In the genomic region with DNA sequence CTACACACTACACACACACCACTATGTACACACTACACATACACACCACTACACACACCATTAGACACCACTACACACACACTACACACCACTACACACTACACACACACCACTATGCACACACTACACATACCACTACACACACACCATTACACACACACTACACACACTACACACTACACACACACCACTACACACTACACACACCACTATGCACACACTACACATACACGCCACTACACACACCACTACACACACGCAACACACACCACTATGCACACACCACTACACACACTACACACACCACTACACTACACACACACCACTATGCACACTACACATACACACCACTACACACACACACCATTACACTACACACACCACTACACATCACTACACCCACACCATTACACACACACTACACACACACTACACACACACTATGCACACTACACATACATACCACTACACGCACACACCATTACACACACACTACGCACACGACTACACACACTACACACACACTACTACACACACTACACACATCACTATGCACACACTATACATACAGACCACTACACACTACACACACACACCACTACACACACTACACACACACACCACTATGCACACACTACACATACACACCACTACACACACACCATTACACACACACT, we compare ENCODE assay signal across 1 cellular context.
A peak's percentile ranks its signal among the peaks of the same experiment; 100 is the strongest.
TF ChIP-seq lines count a peak whose summit lies in the region.

No MANE protein-coding gene starts in this region.

TF ChIP-seq in HEK293, 187 proteins besides CTCF, POLR2A, EP300 and RAD21 (continued from another document and continues in another):
- TF ChIP-seq, protein P1, sequence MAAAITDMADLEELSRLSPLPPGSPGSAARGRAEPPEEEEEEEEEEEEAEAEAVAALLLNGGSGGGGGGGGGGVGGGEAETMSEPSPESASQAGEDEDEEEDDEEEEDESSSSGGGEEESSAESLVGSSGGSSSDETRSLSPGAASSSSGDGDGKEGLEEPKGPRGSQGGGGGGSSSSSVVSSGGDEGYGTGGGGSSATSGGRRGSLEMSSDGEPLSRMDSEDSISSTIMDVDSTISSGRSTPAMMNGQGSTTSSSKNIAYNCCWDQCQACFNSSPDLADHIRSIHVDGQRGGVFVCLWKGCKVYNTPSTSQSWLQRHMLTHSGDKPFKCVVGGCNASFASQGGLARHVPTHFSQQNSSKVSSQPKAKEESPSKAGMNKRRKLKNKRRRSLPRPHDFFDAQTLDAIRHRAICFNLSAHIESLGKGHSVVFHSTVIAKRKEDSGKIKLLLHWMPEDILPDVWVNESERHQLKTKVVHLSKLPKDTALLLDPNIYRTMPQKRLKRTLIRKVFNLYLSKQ (tag by site-specific recombination; IDR thresholded peaks at IDR 0.05; ENCODE audit: borderline replicate concordance) = peak; percentile 1; the same call in 1 of the 2 replicates
- TF ChIP-seq ZNF571 (tag by site-specific recombination; IDR thresholded peaks at IDR 0.05) (0 out of 2 replicates have a peak, but pooled peaks have one; percentile 10), ZNF529 (tag by site-specific recombination; IDR thresholded peaks at IDR 0.05; ENCODE audit: insufficient replicate concordance) (no peak), ZNF354C (tag by site-specific recombination; IDR thresholded peaks at IDR 0.05; ENCODE audit: borderline replicate concordance, low read depth) (no peak), ZNF394 (tag by site-specific recombination; IDR thresholded peaks at IDR 0.05; ENCODE audit: borderline replicate concordance) (no peak), GLIS1 (tag by site-specific recombination; IDR thresholded peaks at IDR 0.05) (no peak), ZBTB7A (tag by site-specific recombination; IDR thresholded peaks at IDR 0.05; ENCODE audit: low read depth) (no peak), ZNF248 (tag by site-specific recombination; IDR thresholded peaks at IDR 0.05) (0 out of 2 replicates have a peak, but pooled peaks have one; percentile 21), SCRT2 (tag by site-specific recombination; IDR thresholded peaks at IDR 0.05) (no peak), KLF10 (tag by site-specific recombination; IDR thresholded peaks at IDR 0.05) (no peak), IKZF3 (tag by site-specific recombination; IDR thresholded peaks at IDR 0.05) (no peak), ZNF544 (tag by site-specific recombination; IDR thresholded peaks at IDR 0.05) (0 out of 2 replicates have a peak, but pooled peaks have one; percentile 21), ZNF23 (tag by site-specific recombination; IDR thresholded peaks at IDR 0.05; ENCODE audit: borderline replicate concordance) (no peak), KLF9 (tag by site-specific recombination; IDR thresholded peaks at IDR 0.05; ENCODE audit: low read depth) (no peak), ZNF654 (tag by site-specific recombination; IDR thresholded peaks at IDR 0.05; ENCODE audit: low read depth) (no peak), ZNF169 (tag by site-specific recombination; IDR thresholded peaks at IDR 0.05) (0 out of 2 replicates have a peak, but pooled peaks have one; percentile 35), ZNF274 (IDR thresholded peaks at IDR 0.05; ENCODE audit: low read length) (no peak), ZNF274 (tag by site-specific recombination; IDR thresholded peaks at IDR 0.05; ENCODE audit: borderline replicate concordance) (peak; percentile 37; the same call in 1 of the 2 replicates), SP2 (tag by site-specific recombination; IDR thresholded peaks at IDR 0.05) (no peak), ZNF664 (tag by site-specific recombination; IDR thresholded peaks at IDR 0.05) (no peak), ZNF560 (tag by site-specific recombination; IDR thresholded peaks at IDR 0.05; ENCODE audit: borderline replicate concordance) (no peak), KLF1 (tag by site-specific recombination; IDR thresholded peaks at IDR 0.05) (peak; percentile 13), ZNF133 (tag by site-specific recombination; IDR thresholded peaks at IDR 0.05) (peak; percentile 4; the same call in 1 of the 2 replicates), ZNF626 (tag by site-specific recombination; IDR thresholded peaks at IDR 0.05) (no peak), ZNF747 (tag by site-specific recombination; IDR thresholded peaks at IDR 0.05) (no peak), ZBTB21 (tag by site-specific recombination; IDR thresholded peaks at IDR 0.05) (no peak), ZNF175 (tag by site-specific recombination; IDR thresholded peaks at IDR 0.05) (0 out of 2 replicates have a peak, but pooled peaks have one; percentile 18), GLIS2 (tag by site-specific recombination; IDR thresholded peaks at IDR 0.05) (no peak), ZNF791 (tag by site-specific recombination; IDR thresholded peaks at IDR 0.05) (peak; percentile 10; the same call in 1 of the 2 replicates), ZNF670 (tag by site-specific recombination; IDR thresholded peaks at IDR 0.05; ENCODE audit: low read depth) (peak; percentile 13; the same call in 1 of the 2 replicates), ZNF658 (tag by site-specific recombination; IDR thresholded peaks at IDR 0.05) (no peak), ZNF114 (tag by site-specific recombination; IDR thresholded peaks at IDR 0.05) (peak; percentile 86), ZNF768 (tag by site-specific recombination; IDR thresholded peaks at IDR 0.05) (no peak), ZNF785 (tag by site-specific recombination; IDR thresholded peaks at IDR 0.05) (peak; percentile 62)
- TF ChIP-seq, protein P2, sequence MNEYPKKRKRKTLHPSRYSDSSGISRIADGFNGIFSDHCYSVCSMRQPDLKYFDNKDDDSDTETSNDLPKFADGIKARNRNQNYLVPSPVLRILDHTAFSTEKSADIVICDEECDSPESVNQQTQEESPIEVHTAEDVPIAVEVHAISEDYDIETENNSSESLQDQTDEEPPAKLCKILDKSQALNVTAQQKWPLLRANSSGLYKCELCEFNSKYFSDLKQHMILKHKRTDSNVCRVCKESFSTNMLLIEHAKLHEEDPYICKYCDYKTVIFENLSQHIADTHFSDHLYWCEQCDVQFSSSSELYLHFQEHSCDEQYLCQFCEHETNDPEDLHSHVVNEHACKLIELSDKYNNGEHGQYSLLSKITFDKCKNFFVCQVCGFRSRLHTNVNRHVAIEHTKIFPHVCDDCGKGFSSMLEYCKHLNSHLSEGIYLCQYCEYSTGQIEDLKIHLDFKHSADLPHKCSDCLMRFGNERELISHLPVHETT (tag by site-specific recombination; IDR thresholded peaks at IDR 0.05) = no peak
- TF ChIP-seq, protein P3, sequence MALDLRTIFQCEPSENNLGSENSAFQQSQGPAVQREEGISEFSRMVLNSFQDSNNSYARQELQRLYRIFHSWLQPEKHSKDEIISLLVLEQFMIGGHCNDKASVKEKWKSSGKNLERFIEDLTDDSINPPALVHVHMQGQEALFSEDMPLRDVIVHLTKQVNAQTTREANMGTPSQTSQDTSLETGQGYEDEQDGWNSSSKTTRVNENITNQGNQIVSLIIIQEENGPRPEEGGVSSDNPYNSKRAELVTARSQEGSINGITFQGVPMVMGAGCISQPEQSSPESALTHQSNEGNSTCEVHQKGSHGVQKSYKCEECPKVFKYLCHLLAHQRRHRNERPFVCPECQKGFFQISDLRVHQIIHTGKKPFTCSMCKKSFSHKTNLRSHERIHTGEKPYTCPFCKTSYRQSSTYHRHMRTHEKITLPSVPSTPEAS (tag by site-specific recombination; IDR thresholded peaks at IDR 0.05) = peak; percentile 74
- TF ChIP-seq, protein P4, sequence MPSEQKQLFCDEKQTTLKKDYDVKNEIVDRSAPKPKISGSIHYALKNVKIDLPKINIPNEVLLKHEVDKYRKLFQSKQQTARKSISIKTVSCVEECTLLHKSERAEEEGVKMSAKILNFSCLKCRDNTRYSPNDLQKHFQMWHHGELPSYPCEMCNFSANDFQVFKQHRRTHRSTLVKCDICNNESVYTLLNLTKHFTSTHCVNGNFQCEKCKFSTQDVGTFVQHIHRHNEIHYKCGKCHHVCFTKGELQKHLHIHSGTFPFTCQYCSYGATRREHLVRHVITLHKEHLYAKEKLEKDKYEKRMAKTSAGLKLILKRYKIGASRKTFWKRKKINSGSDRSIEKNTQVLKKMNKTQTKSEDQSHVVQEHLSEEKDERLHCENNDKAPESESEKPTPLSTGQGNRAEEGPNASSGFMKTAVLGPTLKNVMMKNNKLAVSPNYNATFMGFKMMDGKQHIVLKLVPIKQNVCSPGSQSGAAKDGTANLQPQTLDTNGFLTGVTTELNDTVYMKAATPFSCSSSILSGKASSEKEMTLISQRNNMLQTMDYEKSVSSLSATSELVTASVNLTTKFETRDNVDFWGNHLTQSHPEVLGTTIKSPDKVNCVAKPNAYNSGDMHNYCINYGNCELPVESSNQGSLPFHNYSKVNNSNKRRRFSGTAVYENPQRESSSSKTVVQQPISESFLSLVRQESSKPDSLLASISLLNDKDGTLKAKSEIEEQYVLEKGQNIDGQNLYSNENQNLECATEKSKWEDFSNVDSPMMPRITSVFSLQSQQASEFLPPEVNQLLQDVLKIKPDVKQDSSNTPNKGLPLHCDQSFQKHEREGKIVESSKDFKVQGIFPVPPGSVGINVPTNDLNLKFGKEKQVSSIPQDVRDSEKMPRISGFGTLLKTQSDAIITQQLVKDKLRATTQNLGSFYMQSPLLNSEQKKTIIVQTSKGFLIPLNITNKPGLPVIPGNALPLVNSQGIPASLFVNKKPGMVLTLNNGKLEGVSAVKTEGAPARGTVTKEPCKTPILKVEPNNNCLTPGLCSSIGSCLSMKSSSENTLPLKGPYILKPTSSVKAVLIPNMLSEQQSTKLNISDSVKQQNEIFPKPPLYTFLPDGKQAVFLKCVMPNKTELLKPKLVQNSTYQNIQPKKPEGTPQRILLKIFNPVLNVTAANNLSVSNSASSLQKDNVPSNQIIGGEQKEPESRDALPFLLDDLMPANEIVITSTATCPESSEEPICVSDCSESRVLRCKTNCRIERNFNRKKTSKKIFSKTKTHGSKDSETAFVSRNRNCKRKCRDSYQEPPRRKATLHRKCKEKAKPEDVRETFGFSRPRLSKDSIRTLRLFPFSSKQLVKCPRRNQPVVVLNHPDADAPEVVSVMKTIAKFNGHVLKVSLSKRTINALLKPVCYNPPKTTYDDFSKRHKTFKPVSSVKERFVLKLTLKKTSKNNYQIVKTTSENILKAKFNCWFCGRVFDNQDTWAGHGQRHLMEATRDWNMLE (tag by site-specific recombination; conservative IDR thresholded peaks at IDR 0.05; ENCODE audit: low read depth) = no peak
- TF ChIP-seq, protein P5, sequence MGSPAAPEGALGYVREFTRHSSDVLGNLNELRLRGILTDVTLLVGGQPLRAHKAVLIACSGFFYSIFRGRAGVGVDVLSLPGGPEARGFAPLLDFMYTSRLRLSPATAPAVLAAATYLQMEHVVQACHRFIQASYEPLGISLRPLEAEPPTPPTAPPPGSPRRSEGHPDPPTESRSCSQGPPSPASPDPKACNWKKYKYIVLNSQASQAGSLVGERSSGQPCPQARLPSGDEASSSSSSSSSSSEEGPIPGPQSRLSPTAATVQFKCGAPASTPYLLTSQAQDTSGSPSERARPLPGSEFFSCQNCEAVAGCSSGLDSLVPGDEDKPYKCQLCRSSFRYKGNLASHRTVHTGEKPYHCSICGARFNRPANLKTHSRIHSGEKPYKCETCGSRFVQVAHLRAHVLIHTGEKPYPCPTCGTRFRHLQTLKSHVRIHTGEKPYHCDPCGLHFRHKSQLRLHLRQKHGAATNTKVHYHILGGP (tag by site-specific recombination; IDR thresholded peaks at IDR 0.05) = 0 out of 2 replicates have a peak, but pooled peaks have one; percentile 7
- TF ChIP-seq, protein P6, sequence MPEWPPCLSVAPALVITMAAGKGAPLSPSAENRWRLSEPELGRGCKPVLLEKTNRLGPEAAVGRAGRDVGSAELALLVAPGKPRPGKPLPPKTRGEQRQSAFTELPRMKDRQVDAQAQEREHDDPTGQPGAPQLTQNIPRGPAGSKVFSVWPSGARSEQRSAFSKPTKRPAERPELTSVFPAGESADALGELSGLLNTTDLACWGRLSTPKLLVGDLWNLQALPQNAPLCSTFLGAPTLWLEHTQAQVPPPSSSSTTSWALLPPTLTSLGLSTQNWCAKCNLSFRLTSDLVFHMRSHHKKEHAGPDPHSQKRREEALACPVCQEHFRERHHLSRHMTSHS (tag by site-specific recombination; IDR thresholded peaks at IDR 0.05) = peak; percentile 15; the same call in 1 of the 2 replicates
- TF ChIP-seq, protein P7, sequence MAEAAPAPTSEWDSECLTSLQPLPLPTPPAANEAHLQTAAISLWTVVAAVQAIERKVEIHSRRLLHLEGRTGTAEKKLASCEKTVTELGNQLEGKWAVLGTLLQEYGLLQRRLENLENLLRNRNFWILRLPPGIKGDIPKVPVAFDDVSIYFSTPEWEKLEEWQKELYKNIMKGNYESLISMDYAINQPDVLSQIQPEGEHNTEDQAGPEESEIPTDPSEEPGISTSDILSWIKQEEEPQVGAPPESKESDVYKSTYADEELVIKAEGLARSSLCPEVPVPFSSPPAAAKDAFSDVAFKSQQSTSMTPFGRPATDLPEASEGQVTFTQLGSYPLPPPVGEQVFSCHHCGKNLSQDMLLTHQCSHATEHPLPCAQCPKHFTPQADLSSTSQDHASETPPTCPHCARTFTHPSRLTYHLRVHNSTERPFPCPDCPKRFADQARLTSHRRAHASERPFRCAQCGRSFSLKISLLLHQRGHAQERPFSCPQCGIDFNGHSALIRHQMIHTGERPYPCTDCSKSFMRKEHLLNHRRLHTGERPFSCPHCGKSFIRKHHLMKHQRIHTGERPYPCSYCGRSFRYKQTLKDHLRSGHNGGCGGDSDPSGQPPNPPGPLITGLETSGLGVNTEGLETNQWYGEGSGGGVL (tag by site-specific recombination; IDR thresholded peaks at IDR 0.05) = peak; percentile 22; the same call in 1 of the 2 replicates
- TF ChIP-seq, protein P8, sequence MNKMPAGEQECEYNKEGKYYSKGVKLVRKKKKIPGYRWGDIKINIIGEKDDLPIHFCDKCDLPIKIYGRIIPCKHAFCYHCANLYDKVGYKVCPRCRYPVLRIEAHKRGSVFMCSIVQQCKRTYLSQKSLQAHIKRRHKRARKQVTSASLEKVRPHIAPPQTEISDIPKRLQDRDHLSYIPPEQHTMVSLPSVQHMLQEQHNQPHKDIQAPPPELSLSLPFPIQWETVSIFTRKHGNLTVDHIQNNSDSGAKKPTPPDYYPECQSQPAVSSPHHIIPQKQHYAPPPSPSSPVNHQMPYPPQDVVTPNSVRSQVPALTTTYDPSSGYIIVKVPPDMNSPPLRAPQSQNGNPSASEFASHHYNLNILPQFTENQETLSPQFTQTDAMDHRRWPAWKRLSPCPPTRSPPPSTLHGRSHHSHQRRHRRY (tag by site-specific recombination; IDR thresholded peaks at IDR 0.05) = no peak
- TF ChIP-seq, protein P9, sequence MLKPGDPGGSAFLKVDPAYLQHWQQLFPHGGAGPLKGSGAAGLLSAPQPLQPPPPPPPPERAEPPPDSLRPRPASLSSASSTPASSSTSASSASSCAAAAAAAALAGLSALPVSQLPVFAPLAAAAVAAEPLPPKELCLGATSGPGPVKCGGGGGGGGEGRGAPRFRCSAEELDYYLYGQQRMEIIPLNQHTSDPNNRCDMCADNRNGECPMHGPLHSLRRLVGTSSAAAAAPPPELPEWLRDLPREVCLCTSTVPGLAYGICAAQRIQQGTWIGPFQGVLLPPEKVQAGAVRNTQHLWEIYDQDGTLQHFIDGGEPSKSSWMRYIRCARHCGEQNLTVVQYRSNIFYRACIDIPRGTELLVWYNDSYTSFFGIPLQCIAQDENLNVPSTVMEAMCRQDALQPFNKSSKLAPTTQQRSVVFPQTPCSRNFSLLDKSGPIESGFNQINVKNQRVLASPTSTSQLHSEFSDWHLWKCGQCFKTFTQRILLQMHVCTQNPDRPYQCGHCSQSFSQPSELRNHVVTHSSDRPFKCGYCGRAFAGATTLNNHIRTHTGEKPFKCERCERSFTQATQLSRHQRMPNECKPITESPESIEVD (tag by site-specific recombination; IDR thresholded peaks at IDR 0.05) = no peak
